1 cellular context compared by ENCODE assay signal in the genomic region with DNA sequence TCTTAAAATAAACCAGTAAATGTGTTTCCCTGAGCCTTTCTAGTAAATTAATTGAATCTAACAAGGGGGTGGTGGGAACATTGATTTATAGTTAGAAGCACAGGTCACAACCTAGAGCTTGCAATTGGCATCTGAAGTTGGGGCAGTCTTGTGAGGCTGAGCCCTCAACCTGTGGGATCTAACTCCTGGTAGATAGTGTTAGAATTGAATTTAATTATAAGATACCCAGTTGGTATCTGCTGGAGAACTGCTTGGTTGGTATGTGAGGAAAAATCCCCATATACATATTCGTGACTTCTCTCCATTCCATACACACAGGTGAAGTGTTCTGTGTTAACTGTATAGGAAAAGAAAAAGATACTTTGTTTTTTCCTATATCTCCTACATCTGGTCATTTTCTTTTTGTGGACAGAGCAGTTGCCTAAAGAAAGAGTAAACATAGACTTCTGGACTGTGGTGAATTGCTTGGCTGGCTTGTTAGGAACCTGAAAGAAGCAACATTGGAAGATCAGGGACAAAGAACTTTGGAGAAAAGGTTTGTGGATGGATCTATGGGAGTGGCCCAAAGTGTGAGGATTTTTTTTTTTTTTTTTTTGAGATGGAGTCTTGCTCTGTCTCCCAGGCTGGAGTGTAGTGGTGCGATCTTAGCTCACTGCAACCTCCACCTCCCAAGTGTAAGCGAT.
TF ChIP-seq lines count a peak whose summit lies in the region.

No MANE protein-coding gene starts in this region.

TF ChIP-seq in HepG2, 621 proteins besides CTCF, POLR2A, EP300 and RAD21 (continued from another document and continues in another):
- TF ChIP-seq TARDBP (CRISPR knock-in tag; IDR thresholded peaks at IDR 0.05) = peak; percentile 77; the same call in 1 of the 2 replicates
- TF ChIP-seq, protein P1, sequence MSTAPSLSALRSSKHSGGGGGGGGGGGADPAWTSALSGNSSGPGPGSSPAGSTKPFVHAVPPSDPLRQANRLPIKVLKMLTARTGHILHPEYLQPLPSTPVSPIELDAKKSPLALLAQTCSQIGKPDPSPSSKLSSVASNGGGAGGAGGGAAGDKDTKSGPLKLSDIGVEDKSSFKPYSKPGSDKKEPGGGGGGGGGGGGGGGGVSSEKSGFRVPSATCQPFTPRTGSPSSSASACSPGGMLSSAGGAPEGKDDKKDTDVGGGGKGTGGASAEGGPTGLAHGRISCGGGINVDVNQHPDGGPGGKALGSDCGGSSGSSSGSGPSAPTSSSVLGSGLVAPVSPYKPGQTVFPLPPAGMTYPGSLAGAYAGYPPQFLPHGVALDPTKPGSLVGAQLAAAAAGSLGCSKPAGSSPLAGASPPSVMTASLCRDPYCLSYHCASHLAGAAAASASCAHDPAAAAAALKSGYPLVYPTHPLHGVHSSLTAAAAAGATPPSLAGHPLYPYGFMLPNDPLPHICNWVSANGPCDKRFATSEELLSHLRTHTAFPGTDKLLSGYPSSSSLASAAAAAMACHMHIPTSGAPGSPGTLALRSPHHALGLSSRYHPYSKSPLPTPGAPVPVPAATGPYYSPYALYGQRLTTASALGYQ (CRISPR knock-in tag; IDR thresholded peaks at IDR 0.05) = 0 out of 2 replicates have a peak, but pooled peaks have one; percentile 48
- no peak for TF ChIP-seq TGIF2 (CRISPR knock-in tag; IDR thresholded peaks at IDR 0.05)
- TF ChIP-seq, protein P2, sequence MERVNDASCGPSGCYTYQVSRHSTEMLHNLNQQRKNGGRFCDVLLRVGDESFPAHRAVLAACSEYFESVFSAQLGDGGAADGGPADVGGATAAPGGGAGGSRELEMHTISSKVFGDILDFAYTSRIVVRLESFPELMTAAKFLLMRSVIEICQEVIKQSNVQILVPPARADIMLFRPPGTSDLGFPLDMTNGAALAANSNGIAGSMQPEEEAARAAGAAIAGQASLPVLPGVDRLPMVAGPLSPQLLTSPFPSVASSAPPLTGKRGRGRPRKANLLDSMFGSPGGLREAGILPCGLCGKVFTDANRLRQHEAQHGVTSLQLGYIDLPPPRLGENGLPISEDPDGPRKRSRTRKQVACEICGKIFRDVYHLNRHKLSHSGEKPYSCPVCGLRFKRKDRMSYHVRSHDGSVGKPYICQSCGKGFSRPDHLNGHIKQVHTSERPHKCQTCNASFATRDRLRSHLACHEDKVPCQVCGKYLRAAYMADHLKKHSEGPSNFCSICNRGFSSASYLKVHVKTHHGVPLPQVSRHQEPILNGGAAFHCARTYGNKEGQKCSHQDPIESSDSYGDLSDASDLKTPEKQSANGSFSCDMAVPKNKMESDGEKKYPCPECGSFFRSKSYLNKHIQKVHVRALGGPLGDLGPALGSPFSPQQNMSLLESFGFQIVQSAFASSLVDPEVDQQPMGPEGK (CRISPR knock-in tag; IDR thresholded peaks at IDR 0.05) = 0 out of 2 replicates have a peak, but pooled peaks have one; percentile 8
- TF ChIP-seq, protein P3, sequence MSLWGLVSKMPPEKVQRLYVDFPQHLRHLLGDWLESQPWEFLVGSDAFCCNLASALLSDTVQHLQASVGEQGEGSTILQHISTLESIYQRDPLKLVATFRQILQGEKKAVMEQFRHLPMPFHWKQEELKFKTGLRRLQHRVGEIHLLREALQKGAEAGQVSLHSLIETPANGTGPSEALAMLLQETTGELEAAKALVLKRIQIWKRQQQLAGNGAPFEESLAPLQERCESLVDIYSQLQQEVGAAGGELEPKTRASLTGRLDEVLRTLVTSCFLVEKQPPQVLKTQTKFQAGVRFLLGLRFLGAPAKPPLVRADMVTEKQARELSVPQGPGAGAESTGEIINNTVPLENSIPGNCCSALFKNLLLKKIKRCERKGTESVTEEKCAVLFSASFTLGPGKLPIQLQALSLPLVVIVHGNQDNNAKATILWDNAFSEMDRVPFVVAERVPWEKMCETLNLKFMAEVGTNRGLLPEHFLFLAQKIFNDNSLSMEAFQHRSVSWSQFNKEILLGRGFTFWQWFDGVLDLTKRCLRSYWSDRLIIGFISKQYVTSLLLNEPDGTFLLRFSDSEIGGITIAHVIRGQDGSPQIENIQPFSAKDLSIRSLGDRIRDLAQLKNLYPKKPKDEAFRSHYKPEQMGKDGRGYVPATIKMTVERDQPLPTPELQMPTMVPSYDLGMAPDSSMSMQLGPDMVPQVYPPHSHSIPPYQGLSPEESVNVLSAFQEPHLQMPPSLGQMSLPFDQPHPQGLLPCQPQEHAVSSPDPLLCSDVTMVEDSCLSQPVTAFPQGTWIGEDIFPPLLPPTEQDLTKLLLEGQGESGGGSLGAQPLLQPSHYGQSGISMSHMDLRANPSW (CRISPR knock-in tag; IDR thresholded peaks at IDR 0.05; ENCODE audit: borderline replicate concordance) = no peak
- peak; percentile 75 for TF ChIP-seq ZEB1 (IDR thresholded peaks at IDR 0.05; ENCODE audit: insufficient replicate concordance, low read depth)
- TF ChIP-seq TBL1XR1 (IDR thresholded peaks at IDR 0.05; ENCODE audit: borderline replicate concordance, low read length, partially characterized antibody) = no peak
- TF ChIP-seq, protein P4, sequence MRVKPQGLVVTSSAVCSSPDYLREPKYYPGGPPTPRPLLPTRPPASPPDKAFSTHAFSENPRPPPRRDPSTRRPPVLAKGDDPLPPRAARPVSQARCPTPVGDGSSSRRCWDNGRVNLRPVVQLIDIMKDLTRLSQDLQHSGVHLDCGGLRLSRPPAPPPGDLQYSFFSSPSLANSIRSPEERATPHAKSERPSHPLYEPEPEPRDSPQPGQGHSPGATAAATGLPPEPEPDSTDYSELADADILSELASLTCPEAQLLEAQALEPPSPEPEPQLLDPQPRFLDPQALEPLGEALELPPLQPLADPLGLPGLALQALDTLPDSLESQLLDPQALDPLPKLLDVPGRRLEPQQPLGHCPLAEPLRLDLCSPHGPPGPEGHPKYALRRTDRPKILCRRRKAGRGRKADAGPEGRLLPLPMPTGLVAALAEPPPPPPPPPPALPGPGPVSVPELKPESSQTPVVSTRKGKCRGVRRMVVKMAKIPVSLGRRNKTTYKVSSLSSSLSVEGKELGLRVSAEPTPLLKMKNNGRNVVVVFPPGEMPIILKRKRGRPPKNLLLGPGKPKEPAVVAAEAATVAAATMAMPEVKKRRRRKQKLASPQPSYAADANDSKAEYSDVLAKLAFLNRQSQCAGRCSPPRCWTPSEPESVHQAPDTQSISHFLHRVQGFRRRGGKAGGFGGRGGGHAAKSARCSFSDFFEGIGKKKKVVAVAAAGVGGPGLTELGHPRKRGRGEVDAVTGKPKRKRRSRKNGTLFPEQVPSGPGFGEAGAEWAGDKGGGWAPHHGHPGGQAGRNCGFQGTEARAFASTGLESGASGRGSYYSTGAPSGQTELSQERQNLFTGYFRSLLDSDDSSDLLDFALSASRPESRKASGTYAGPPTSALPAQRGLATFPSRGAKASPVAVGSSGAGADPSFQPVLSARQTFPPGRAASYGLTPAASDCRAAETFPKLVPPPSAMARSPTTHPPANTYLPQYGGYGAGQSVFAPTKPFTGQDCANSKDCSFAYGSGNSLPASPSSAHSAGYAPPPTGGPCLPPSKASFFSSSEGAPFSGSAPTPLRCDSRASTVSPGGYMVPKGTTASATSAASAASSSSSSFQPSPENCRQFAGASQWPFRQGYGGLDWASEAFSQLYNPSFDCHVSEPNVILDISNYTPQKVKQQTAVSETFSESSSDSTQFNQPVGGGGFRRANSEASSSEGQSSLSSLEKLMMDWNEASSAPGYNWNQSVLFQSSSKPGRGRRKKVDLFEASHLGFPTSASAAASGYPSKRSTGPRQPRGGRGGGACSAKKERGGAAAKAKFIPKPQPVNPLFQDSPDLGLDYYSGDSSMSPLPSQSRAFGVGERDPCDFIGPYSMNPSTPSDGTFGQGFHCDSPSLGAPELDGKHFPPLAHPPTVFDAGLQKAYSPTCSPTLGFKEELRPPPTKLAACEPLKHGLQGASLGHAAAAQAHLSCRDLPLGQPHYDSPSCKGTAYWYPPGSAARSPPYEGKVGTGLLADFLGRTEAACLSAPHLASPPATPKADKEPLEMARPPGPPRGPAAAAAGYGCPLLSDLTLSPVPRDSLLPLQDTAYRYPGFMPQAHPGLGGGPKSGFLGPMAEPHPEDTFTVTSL (CRISPR knock-in tag; IDR thresholded peaks at IDR 0.05; ENCODE audit: borderline replicate concordance) = peak; percentile 97; the same call in 1 of the 2 replicates
- TF ChIP-seq ZNF34 (CRISPR knock-in tag; IDR thresholded peaks at IDR 0.05; ENCODE audit: borderline replicate concordance) = 0 out of 2 replicates have a peak, but pooled peaks have one; percentile 18
- TF ChIP-seq, protein P5, sequence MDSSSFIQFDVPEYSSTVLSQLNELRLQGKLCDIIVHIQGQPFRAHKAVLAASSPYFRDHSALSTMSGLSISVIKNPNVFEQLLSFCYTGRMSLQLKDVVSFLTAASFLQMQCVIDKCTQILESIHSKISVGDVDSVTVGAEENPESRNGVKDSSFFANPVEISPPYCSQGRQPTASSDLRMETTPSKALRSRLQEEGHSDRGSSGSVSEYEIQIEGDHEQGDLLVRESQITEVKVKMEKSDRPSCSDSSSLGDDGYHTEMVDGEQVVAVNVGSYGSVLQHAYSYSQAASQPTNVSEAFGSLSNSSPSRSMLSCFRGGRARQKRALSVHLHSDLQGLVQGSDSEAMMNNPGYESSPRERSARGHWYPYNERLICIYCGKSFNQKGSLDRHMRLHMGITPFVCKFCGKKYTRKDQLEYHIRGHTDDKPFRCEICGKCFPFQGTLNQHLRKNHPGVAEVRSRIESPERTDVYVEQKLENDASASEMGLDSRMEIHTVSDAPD (CRISPR knock-in tag; IDR thresholded peaks at IDR 0.05) = peak; percentile 84
- no peak for TF ChIP-seq RFX1 (IDR thresholded peaks at IDR 0.05)
- no peak for TF ChIP-seq ZKSCAN1 (IDR thresholded peaks at IDR 0.05; ENCODE audit: low read length)
- no peak for TF ChIP-seq ZNF572 (CRISPR knock-in tag; IDR thresholded peaks at IDR 0.05)
- TF ChIP-seq, protein P6, sequence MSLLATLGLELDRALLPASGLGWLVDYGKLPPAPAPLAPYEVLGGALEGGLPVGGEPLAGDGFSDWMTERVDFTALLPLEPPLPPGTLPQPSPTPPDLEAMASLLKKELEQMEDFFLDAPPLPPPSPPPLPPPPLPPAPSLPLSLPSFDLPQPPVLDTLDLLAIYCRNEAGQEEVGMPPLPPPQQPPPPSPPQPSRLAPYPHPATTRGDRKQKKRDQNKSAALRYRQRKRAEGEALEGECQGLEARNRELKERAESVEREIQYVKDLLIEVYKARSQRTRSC (CRISPR knock-in tag; IDR thresholded peaks at IDR 0.05; ENCODE audit: low read depth) = no peak
- TF ChIP-seq, protein P7, sequence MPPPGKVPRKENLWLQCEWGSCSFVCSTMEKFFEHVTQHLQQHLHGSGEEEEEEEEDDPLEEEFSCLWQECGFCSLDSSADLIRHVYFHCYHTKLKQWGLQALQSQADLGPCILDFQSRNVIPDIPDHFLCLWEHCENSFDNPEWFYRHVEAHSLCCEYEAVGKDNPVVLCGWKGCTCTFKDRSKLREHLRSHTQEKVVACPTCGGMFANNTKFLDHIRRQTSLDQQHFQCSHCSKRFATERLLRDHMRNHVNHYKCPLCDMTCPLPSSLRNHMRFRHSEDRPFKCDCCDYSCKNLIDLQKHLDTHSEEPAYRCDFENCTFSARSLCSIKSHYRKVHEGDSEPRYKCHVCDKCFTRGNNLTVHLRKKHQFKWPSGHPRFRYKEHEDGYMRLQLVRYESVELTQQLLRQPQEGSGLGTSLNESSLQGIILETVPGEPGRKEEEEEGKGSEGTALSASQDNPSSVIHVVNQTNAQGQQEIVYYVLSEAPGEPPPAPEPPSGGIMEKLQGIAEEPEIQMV (CRISPR knock-in tag; IDR thresholded peaks at IDR 0.05; ENCODE audit: low read depth) = 0 out of 2 replicates have a peak, but pooled peaks have one; percentile 6
- 0 out of 2 replicates have a peak, but pooled peaks have one; percentile 46 for TF ChIP-seq HOXA3 (CRISPR knock-in tag; IDR thresholded peaks at IDR 0.05)
- no peak for TF ChIP-seq ZNF430 (CRISPR knock-in tag; IDR thresholded peaks at IDR 0.05)
- TF ChIP-seq POLR2AphosphoS5 (IDR thresholded peaks at IDR 0.05; ENCODE audit: low read depth, low read length) = 0 out of 2 replicates have a peak, but pooled peaks have one; percentile 26
- no peak for TF ChIP-seq KMT2A (CRISPR knock-in tag; IDR thresholded peaks at IDR 0.05)
- no peak for TF ChIP-seq ELF4 (CRISPR knock-in tag; IDR thresholded peaks at IDR 0.05; ENCODE audit: borderline replicate concordance)
- no peak for TF ChIP-seq ZNF235 (CRISPR knock-in tag; IDR thresholded peaks at IDR 0.05; ENCODE audit: borderline replicate concordance)
- 0 out of 2 replicates have a peak, but pooled peaks have one; percentile 69 for TF ChIP-seq ZNF317 (CRISPR knock-in tag; IDR thresholded peaks at IDR 0.05)
- peak; percentile 35; the same call in 1 of the 2 replicates for TF ChIP-seq ATF1 (CRISPR knock-in tag; IDR thresholded peaks at IDR 0.05)
- TF ChIP-seq, protein P8, sequence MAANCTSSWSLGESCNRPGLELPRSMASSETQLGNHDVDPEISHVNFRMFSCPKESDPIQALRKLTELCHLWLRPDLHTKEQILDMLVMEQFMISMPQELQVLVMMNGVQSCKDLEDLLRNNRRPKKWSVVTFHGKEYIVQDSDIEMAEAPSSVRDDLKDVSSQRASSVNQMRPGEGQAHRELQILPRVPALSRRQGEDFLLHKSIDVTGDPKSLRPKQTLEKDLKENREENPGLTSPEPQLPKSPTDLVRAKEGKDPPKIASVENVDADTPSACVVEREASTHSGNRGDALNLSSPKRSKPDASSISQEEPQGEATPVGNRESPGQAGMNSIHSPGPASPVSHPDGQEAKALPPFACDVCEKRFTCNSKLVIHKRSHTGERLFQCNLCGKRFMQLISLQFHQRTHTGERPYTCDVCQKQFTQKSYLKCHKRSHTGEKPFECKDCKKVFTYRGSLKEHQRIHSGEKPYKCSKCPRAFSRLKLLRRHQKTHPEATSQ (CRISPR knock-in tag; IDR thresholded peaks at IDR 0.05; ENCODE audit: borderline replicate concordance) = peak; percentile 62; the same call in 1 of the 2 replicates
- TF ChIP-seq NCOA2 (CRISPR knock-in tag; IDR thresholded peaks at IDR 0.05) = peak; percentile 65; the same call in 1 of the 2 replicates
- 0 out of 2 replicates have a peak, but pooled peaks have one; percentile 55 for TF ChIP-seq ZNF33B (CRISPR knock-in tag; IDR thresholded peaks at IDR 0.05)
- 0 out of 2 replicates have a peak, but pooled peaks have one; percentile 36 for TF ChIP-seq ZNF121 (CRISPR knock-in tag; IDR thresholded peaks at IDR 0.05)
- peak; percentile 98; the same call in 1 of the 2 replicates for TF ChIP-seq ZBTB20 (CRISPR knock-in tag; IDR thresholded peaks at IDR 0.05; ENCODE audit: borderline replicate concordance, low read depth)
- TF ChIP-seq PRMT3 (CRISPR knock-in tag; IDR thresholded peaks at IDR 0.05; ENCODE audit: borderline replicate concordance, low read depth) = 0 out of 2 replicates have a peak, but pooled peaks have one; percentile 62
- TF ChIP-seq NR2F6 (IDR thresholded peaks at IDR 0.05) = 0 out of 2 replicates have a peak, but pooled peaks have one; percentile 39
- TF ChIP-seq NR2F6 (CRISPR knock-in tag; IDR thresholded peaks at IDR 0.05) = 0 out of 2 replicates have a peak, but pooled peaks have one; percentile 26
- TF ChIP-seq NCOR1 (IDR thresholded peaks at IDR 0.05; ENCODE audit: borderline replicate concordance, low read length) = peak; percentile 54; the same call in 1 of the 2 replicates
- TF ChIP-seq ISL2 (CRISPR knock-in tag; IDR thresholded peaks at IDR 0.05) = peak; percentile 86; the same call in 1 of the 2 replicates
- 0 out of 2 replicates have a peak, but pooled peaks have one; percentile 22 for TF ChIP-seq WIZ (CRISPR knock-in tag; IDR thresholded peaks at IDR 0.05)
